ENCODE assay signal across 27 cellular contexts in the genomic region with DNA sequence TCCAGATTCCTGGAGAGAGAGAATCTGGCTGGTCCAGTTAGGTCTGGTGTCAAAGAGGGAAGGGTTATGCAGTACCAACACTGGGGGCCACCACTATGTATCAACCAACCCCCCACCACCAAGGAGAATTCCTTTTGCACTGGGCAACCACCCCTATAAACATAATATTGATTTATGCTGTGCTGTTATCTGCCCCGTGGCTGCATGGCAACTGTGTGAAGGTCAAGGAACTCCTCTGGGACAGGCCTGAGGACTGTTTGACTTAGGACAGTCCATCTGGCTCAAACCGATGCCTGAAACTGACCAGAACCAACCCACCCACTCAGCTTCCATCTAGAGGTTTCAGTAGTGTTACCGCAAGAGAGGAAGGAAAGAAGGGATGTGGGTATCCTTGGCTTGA.
"Had no signal": no experiment of that assay in that cellular context is flagged by ENCODE, and none has a peak within 500 bp of the region (broad histone marks: within the 10 kb centered on the region; RNA-seq: fewer than 3 reads in every experiment).

No MANE protein-coding gene starts in this region.

- H3K27ac Mint-ChIP-seq: activated CD4-positive, alpha-beta memory T cell treated with anti-CD3 and anti-CD28 coated beads for 36 hours; activated CD4-positive, alpha-beta T cell treated with anti-CD3 and anti-CD28 coated beads, Interleukin-2, amount 10 ng/mL, durations not matched to agents 24 days and 14 days; activated naive CD4-positive, alpha-beta T cell treated with anti-CD3 and anti-CD28 coated beads for 36 hours; activated naive CD8-positive, alpha-beta T cell treated with anti-CD3 and anti-CD28 coated beads for 36 hours; activated T-helper 1 cell treated with anti-CD3 and anti-CD28 coated beads, Interleukin-12 subunit alpha, Interleukin-12 subunit beta, Interleukin-2, Interleukin-4 antibody, amounts not matched to agents 30 ng/mL and 10 ng/mL and 1 ng/mL, durations not matched to agents 14 hours and 24 hours and 36 hours; mesothelial cell of epicardium; naive B cell; T-helper 1 cell treated with Interleukin-12 subunit alpha and Interleukin-12 subunit beta and Interleukin-4 antibody, amounts not matched to agents 30 μg/mL and 1 μg/mL, for 36 hours; type B pancreatic cell had no signal

- H3K9me3 ChIP-seq: breast epithelium, thoracic aorta had no signal

- H3K36me3 ChIP-seq: breast epithelium, thoracic aorta, WERI-Rb-1 had no signal

- H3K27ac ChIP-seq: breast epithelium, hepatocyte, thoracic aorta, WERI-Rb-1 had no signal

- ATAC-seq: activated CD4-positive, CD25-positive, alpha-beta regulatory T cell treated with anti-CD3 and anti-CD28 coated beads, Interleukin-2, amount 50 U/mL, for 24 hours; left colon; right cardiac atrium had no signal

- H3K4me3 Mint-ChIP-seq: activated CD4-positive, alpha-beta memory T cell treated with anti-CD3 and anti-CD28 coated beads for 36 hours; activated CD4-positive, alpha-beta T cell treated with anti-CD3 and anti-CD28 coated beads, Interleukin-2, amount 10 ng/mL, durations not matched to agents 24 days and 14 days; activated naive CD4-positive, alpha-beta T cell treated with anti-CD3 and anti-CD28 coated beads for 36 hours; activated naive CD8-positive, alpha-beta T cell treated with anti-CD3 and anti-CD28 coated beads for 36 hours; activated T-helper 1 cell treated with anti-CD3 and anti-CD28 coated beads, Interleukin-12 subunit alpha, Interleukin-12 subunit beta, Interleukin-2, Interleukin-4 antibody, amounts not matched to agents 30 ng/mL and 10 ng/mL and 1 ng/mL, durations not matched to agents 14 hours and 24 hours and 36 hours; mesothelial cell of epicardium; naive B cell; neural crest cell; T-helper 1 cell treated with Interleukin-12 subunit alpha and Interleukin-12 subunit beta and Interleukin-4 antibody, amounts not matched to agents 30 μg/mL and 1 μg/mL, for 36 hours; type B pancreatic cell had no signal

- H3K27me3 ChIP-seq: breast epithelium, hepatocyte had no signal

- H3K4me1 Mint-ChIP-seq: neural crest cell had no signal

- DNase-seq: activated CD4-positive, alpha-beta memory T cell treated with anti-CD3 and anti-CD28 coated beads for 36 hours; activated CD4-positive, alpha-beta T cell treated with anti-CD3 and anti-CD28 coated beads, Interleukin-2, amount 10 ng/mL, durations not matched to agents 24 days and 14 days; activated CD8-positive, alpha-beta memory T cell treated with anti-CD3 and anti-CD28 coated beads, Interleukin-2, amount 50 U/mL, for 4 hours; activated effector memory CD4-positive, alpha-beta T cell treated with anti-CD3 and anti-CD28 coated beads, Interleukin-2, amount 50 U/mL, for 16 hours; activated naive CD4-positive, alpha-beta T cell treated with anti-CD3 and anti-CD28 coated beads for 36 hours; activated naive CD8-positive, alpha-beta T cell treated with anti-CD3 and anti-CD28 coated beads for 36 hours; activated T-cell treated with anti-CD3 and anti-CD28 coated beads, Interleukin-2, amount 50 U/mL, for 1 hour; amniotic stem cell; central memory CD4-positive, alpha-beta T cell; left colon; naive B cell; nucleus accumbens; right cardiac atrium; stimulated activated CD4-positive, alpha-beta T cell treated with anti-CD3 and anti-CD28 coated beads, Interleukin-2, amount 100 ng/mL, for 48 hours; stimulated activated naive CD4-positive, alpha-beta T cell treated with Interleukin-2 at 50 U/mL for 16 hours; SW 1271; T-helper 9 cell; WERI-Rb-1 had no signal

- H3K36me3 Mint-ChIP-seq: activated CD4-positive, alpha-beta memory T cell treated with anti-CD3 and anti-CD28 coated beads for 36 hours; activated naive CD8-positive, alpha-beta T cell treated with anti-CD3 and anti-CD28 coated beads for 36 hours; mesothelial cell of epicardium; naive B cell had no signal

- H3K27me3 Mint-ChIP-seq: activated CD4-positive, alpha-beta memory T cell treated with anti-CD3 and anti-CD28 coated beads for 36 hours; activated naive CD8-positive, alpha-beta T cell treated with anti-CD3 and anti-CD28 coated beads for 36 hours; type B pancreatic cell had no signal

- H3K4me3 ChIP-seq: breast epithelium, hepatocyte, thoracic aorta had no signal

- H3K4me1 ChIP-seq: breast epithelium had no signal

- H3K9me3 Mint-ChIP-seq: activated CD4-positive, alpha-beta memory T cell treated with anti-CD3 and anti-CD28 coated beads for 36 hours; activated CD4-positive, alpha-beta T cell treated with anti-CD3 and anti-CD28 coated beads, Interleukin-2, amount 10 ng/mL, durations not matched to agents 24 days and 14 days; activated naive CD4-positive, alpha-beta T cell treated with anti-CD3 and anti-CD28 coated beads for 36 hours; activated naive CD8-positive, alpha-beta T cell treated with anti-CD3 and anti-CD28 coated beads for 36 hours; activated T-helper 1 cell treated with anti-CD3 and anti-CD28 coated beads, Interleukin-12 subunit alpha, Interleukin-12 subunit beta, Interleukin-2, Interleukin-4 antibody, amounts not matched to agents 30 ng/mL and 10 ng/mL and 1 ng/mL, durations not matched to agents 14 hours and 24 hours and 36 hours; mesothelial cell of epicardium; neural crest cell; T-helper 1 cell treated with Interleukin-12 subunit alpha and Interleukin-12 subunit beta and Interleukin-4 antibody, amounts not matched to agents 30 μg/mL and 1 μg/mL, for 36 hours; type B pancreatic cell had no signal
